In genomic region chr11:36672815-36673450, GRCh38 we compare ENCODE assay signal across 8 cellular contexts.
DNase-seq lines count a peak whose midpoint lies in the region; ATAC-seq, FAIRE-seq and TF ChIP-seq lines count a peak whose summit lies in the region.

No MANE protein-coding gene starts in this region.

- H3K27ac ChIP-seq in 22Rv1 = no peak overlapping the region
- no peak overlapping the region for H3K27ac ChIP-seq in iPS DF 6.9 (ENCODE audit: low read length)
- no peak overlapping the region for H3K27ac ChIP-seq in tibial artery

- H3K9me3 Mint-ChIP-seq in activated CD8-positive, alpha-beta T cell treated with anti-CD3 and anti-CD28 coated beads for 36 hours = peaks cover under 1% of the 10 kb centered on the region

- H3K4me3 Mint-ChIP-seq in activated CD8-positive, alpha-beta T cell treated with anti-CD3 and anti-CD28 coated beads for 36 hours = no peak overlapping the region

- POLR2A ChIA-PET in activated CD8-positive, alpha-beta T cell treated with anti-CD3 and anti-CD28 coated beads for 36 hours (lab: Charles Lee) = no interaction called here

- WGBS in iPS DF 6.9 (ENCODE audit: insufficient coverage, insufficient read length) = no CpG with 5 or more reads among the region's 5 CpGs

- CTCF ChIA-PET in activated CD8-positive, alpha-beta T cell treated with anti-CD3 and anti-CD28 coated beads for 36 hours (lab: Charles Lee) = interaction anchor here (0.8 to 9.6 kb wide), 7 partner anchors 12 to 135 kb away, joined by 3 to 98 read pairs (median 8); no protein-coding TSS in a partner anchor

- H3K27ac Mint-ChIP-seq in activated CD8-positive, alpha-beta T cell treated with anti-CD3 and anti-CD28 coated beads for 36 hours = no peak overlapping the region

- H3K36me3 Mint-ChIP-seq in activated CD8-positive, alpha-beta T cell treated with anti-CD3 and anti-CD28 coated beads for 36 hours (ENCODE audit: low read depth) = no peaks in the 10 kb centered on the region

- H3K4me1 Mint-ChIP-seq in activated CD8-positive, alpha-beta T cell treated with anti-CD3 and anti-CD28 coated beads for 36 hours (ENCODE audit: low read depth) = no peaks in the 10 kb centered on the region

- no peak for ATAC-seq in activated CD8-positive, alpha-beta T cell treated with anti-CD3 and anti-CD28 coated beads for 36 hours
- no peak for ATAC-seq in GM19351 (IDR thresholded peaks at IDR 0.05; ENCODE audit: unreplicated experiment)
- ATAC-seq in HG02623 (IDR thresholded peaks at IDR 0.05; ENCODE audit: unreplicated experiment) = no peak

- H3K4me3 ChIP-seq in iPS DF 6.9 (ENCODE audit: low read length) = no peak overlapping the region
- no peak overlapping the region for H3K4me3 ChIP-seq in tibial artery

- no peaks in the 10 kb centered on the region for H3K27me3 ChIP-seq in iPS DF 6.9 (ENCODE audit: control insufficient read depth, insufficient read depth, low read length)
- H3K27me3 ChIP-seq in tibial artery = no peaks in the 10 kb centered on the region

- TF ChIP-seq CTCF in 22Rv1 (IDR thresholded peaks at IDR 0.05) = peak; percentile 79
- peak; percentile 93 for TF ChIP-seq CTCF in activated CD8-positive, alpha-beta T cell treated with anti-CD3 and anti-CD28 coated beads for 36 hours (IDR thresholded peaks at IDR 0.05)
- TF ChIP-seq CTCF in tibial artery (IDR thresholded peaks at IDR 0.05) = peak; percentile 75 to 80

- FAIRE-seq in G401.6 (lab: Jason Lieb, UNC) = peak; percentile 61

- DNase-seq in NCI-H1417 (lab: John Stamatoyannopoulos, UW) (peak in 2 of 3 experiments; percentile 66 to 76), iPS DF 6.9 (ENCODE audit: low read depth, low spot score) (peak; percentile 11), tibial artery (no peak)
- DNase-seq in activated CD8-positive, alpha-beta T cell treated with anti-CD3 and anti-CD28 coated beads for 36 hours = peak; percentile 4

- peaks cover 17% of the 10 kb centered on the region for H3K27me3 Mint-ChIP-seq in activated CD8-positive, alpha-beta T cell treated with anti-CD3 and anti-CD28 coated beads for 36 hours

- intact Hi-C loops in activated CD8-positive, alpha-beta T cell treated with anti-CD3 and anti-CD28 coated beads for 36 hours (cut with micrococcal nuclease) = loop anchor here (5.0 kb wide), 1 partner anchor 111 kb away; no protein-coding TSS in a partner anchor
- intact Hi-C loops in tibial artery (cut with DNase I; ENCODE audit: low total_unique reads) = loop anchor here (5.0 kb wide), 1 partner anchor 111 kb away; no protein-coding TSS in a partner anchor

- H3K9me3 ChIP-seq in iPS DF 6.9 (ENCODE audit: control insufficient read depth, insufficient read depth, low read length) (no peaks in the 10 kb centered on the region), tibial artery (peaks cover 0 to 5% (median 0%) of the 10 kb centered on the region in 3 donors)

- H3K36me3 ChIP-seq in iPS DF 6.9 (ENCODE audit: control insufficient read depth, insufficient read depth, low read length) = no peaks in the 10 kb centered on the region
- peaks cover 0 to 4% (median 0%) of the 10 kb centered on the region in 3 donors for H3K36me3 ChIP-seq in tibial artery

- H3K4me1 ChIP-seq in iPS DF 6.9 (ENCODE audit: control insufficient read depth, insufficient read depth, low read length) (no peaks in the 10 kb centered on the region), tibial artery (no peaks in the 10 kb centered on the region)

Comparison
In these comparisons a context has a peak if more than half of its experiments do, and no peak if none do; other contexts are left out.
1. DNase-seq: peak in NCI-H1417 (2 of 3), activated CD8-positive, alpha-beta T cell treated with anti-CD3 and anti-CD28 coated beads for 36 hours (single experiment) and iPS DF 6.9 (single experiment); none in tibial artery (0 of 2).
2. Peak in every context shown above with its lines, with median percentiles within 50 percentile points of each other: CTCF ChIP-seq.